11 cellular contexts compared by ENCODE assay signal in the genomic region with DNA sequence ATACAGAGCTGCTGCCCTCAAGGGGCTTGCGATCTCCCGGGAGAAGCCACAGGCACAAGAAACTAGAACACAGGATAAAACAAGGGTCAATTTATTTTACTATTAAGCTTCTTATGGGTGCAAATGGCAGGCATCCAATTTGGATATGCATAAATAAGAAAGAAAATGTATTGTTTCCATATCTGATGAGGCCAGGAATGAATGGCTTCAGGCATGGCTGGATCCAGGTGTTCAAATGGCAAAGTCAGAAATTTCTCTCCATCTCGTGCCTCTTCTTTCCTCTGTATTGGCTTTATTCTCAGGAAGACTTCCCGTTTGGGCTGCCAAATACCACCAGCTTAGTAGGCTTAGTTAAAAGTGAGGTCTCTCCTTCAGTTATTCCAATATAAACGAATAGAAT. TPM values are rescaled to one million over a fixed set of nuclear protein-coding genes. Genes with fewer than 3 reads are reported as not detected.
"Had no signal": no experiment of that assay in that cellular context is flagged by ENCODE, and none has a peak within 500 bp of the region (broad histone marks: within the 10 kb centered on the region; RNA-seq: fewer than 3 reads in every experiment).

No MANE protein-coding gene starts in this region.

- H3K9me3 Mint-ChIP-seq: GM23338, HFFc6 had no signal

- H3K36me3 ChIP-seq: HAP-1 had no signal

- H3K9me3 ChIP-seq: HAP-1 had no signal

- H3K4me1 ChIP-seq: HAP-1 had no signal

- H2AFZ ChIP-seq: GM23338 had no signal

- H3K4me2 ChIP-seq: GM23338, KMS-11 had no signal

- H3K9ac ChIP-seq: KMS-11 had no signal

- DNase-seq: H7, HFFc6, IMR-90, KBM-7 had no signal

- H3K4me3 ChIP-seq: GM23338, HAP-1 had no signal

- H3K27ac Mint-ChIP-seq: GM23338, HFFc6 had no signal

- H3K27ac ChIP-seq: HL-60, KMS-11 had no signal

- ATAC-seq: GM23338, HCT116 had no signal

- H3K4me3 Mint-ChIP-seq: GM23338, HFFc6 had no signal

RNA-seq across cellular contexts. Expression of gene SCNN1B, which starts 43.1 kb away (rescaled TPM):
- total RNA-seq: H4, HFFc6, HT1080, IMR-90 had no signal
- polyA plus RNA-seq: IMR-90 had no signal
